In genomic region chr14:50798048-50798421, GRCh38 we compare ENCODE assay signal across 13 cellular contexts. TPM values are rescaled to one million over a fixed set of nuclear protein-coding genes. Genes with fewer than 3 reads are reported as not detected.
DNase-seq lines count a peak whose midpoint lies in the region; ATAC-seq and TF ChIP-seq lines count a peak whose summit lies in the region.
"Had no signal": no experiment of that assay in that cellular context is flagged by ENCODE, and none has a peak within 500 bp of the region (broad histone marks: within the 10 kb centered on the region; RNA-seq: fewer than 3 reads in every experiment).

No MANE protein-coding gene starts in this region.

- CTCF ChIA-PET in CD8-positive, alpha-beta T cell (lab: Charles Lee) = interaction anchor here (1.1 to 2.6 kb wide), 5 partner anchors 12 to 62 kb away, joined by 3 to 8 read pairs (median 5); no protein-coding TSS in a partner anchor

- H3K4me3 Mint-ChIP-seq in CD8-positive, alpha-beta T cell = no peak overlapping the region

- no peak for TF ChIP-seq CTCF in CD8-positive, alpha-beta T cell (IDR thresholded peaks at IDR 0.05)
- TF ChIP-seq CTCF in OCI-LY3 (IDR thresholded peaks at IDR 0.05; ENCODE audit: low read depth, low read length) = no peak
- TF ChIP-seq CTCF in colonic mucosa (IDR thresholded peaks at IDR 0.05) = no peak

- no peaks in the 10 kb centered on the region for H3K27me3 Mint-ChIP-seq in CD8-positive, alpha-beta T cell (ENCODE audit: low read depth)

- H3K4me2 ChIP-seq in OCI-LY3 (ENCODE audit: low read length) = peak overlapping the region; percentile 43

- H3K27ac ChIP-seq in CD8-positive, alpha-beta T cell (ENCODE audit: low read depth, low read length) = no peak overlapping the region
- H3K27ac ChIP-seq in OCI-LY3 (ENCODE audit: low read length) (peak overlapping the region; percentile 63), colonic mucosa (no peak overlapping the region)
- H3K27ac ChIP-seq: left lung had no signal

- H3K27ac Mint-ChIP-seq in CD8-positive, alpha-beta T cell = peak overlapping the region; percentile 70

- no peaks in the 10 kb centered on the region for H3K9me3 ChIP-seq in CD8-positive, alpha-beta T cell (ENCODE audit: low read length)
- no peaks in the 10 kb centered on the region for H3K9me3 ChIP-seq in OCI-LY3 (ENCODE audit: insufficient read depth, low read length)
- no peaks in the 10 kb centered on the region for H3K9me3 ChIP-seq in colonic mucosa
- H3K9me3 ChIP-seq: left lung had no signal

- H3K36me3 ChIP-seq in CD8-positive, alpha-beta T cell (ENCODE audit: insufficient read depth, low read length) = no peaks in the 10 kb centered on the region
- H3K36me3 ChIP-seq in OCI-LY3 (replicated peaks; ENCODE audit: low read depth, low read length) (peaks cover 36% of the 10 kb centered on the region), colonic mucosa (no peaks in the 10 kb centered on the region)

- peaks cover 5% of the 10 kb centered on the region; the same call in 1 of the 2 replicates for H4K20me1 ChIP-seq in OCI-LY3 (ENCODE audit: insufficient read depth, low read length)

- H3K4me1 Mint-ChIP-seq in CD8-positive, alpha-beta T cell (ENCODE audit: low read depth) = peaks cover 75% of the 10 kb centered on the region

- no peak overlapping the region for H2AFZ ChIP-seq in OCI-LY3 (ENCODE audit: low read depth, low read length)

- ATAC-seq in CD8-positive, alpha-beta T cell = no peak
- ATAC-seq in GM19395 (IDR thresholded peaks at IDR 0.05; ENCODE audit: unreplicated experiment) (peak; percentile 87), HG02938 (IDR thresholded peaks at IDR 0.05; ENCODE audit: unreplicated experiment) (peak; percentile 68), Right ventricle myocardium inferior (no peak), HG03457 (IDR thresholded peaks at IDR 0.05; ENCODE audit: unreplicated experiment) (no peak)
- ATAC-seq: left lung had no signal

- peaks cover 21% of the 10 kb centered on the region for H3K4me1 ChIP-seq in CD8-positive, alpha-beta T cell (ENCODE audit: insufficient read depth, low read length)
- H3K4me1 ChIP-seq in OCI-LY3 (ENCODE audit: low read length) = peaks cover 62% of the 10 kb centered on the region
- no peaks in the 10 kb centered on the region for H3K4me1 ChIP-seq in colonic mucosa

- intact Hi-C loops in CD8-positive, alpha-beta T cell (cut with DNase I, micrococcal nuclease) = no loop called here
- intact Hi-C loops in colonic mucosa (cut with DNase I) = no loop called here
- intact Hi-C loops in Right ventricle myocardium inferior (cut with DNase I) = no loop called here

- H3K27me3 ChIP-seq in CD8-positive, alpha-beta T cell (ENCODE audit: insufficient read depth, low read length) = no peaks in the 10 kb centered on the region
- H3K27me3 ChIP-seq in OCI-LY3 (ENCODE audit: low read depth, low read length) = no peaks in the 10 kb centered on the region
- H3K27me3 ChIP-seq in colonic mucosa = no peaks in the 10 kb centered on the region
- H3K27me3 ChIP-seq: left lung had no signal

- H3K4me3 ChIP-seq in CD8-positive, alpha-beta T cell (ENCODE audit: low read depth, low read length) = no peak overlapping the region
- H3K4me3 ChIP-seq in OCI-LY3 (ENCODE audit: low read length) = no peak overlapping the region
- H3K4me3 ChIP-seq in colonic mucosa = no peak overlapping the region
- H3K4me3 ChIP-seq: left lung had no signal

- H3K9ac ChIP-seq in OCI-LY3 (ENCODE audit: low read length) = peak overlapping the region; percentile 21; the same call in 1 of the 2 replicates
- H3K9ac ChIP-seq in colonic mucosa (ENCODE audit: low read depth in 2 of 2, low read length in 2 of 2) = no peak overlapping the region

- no peaks in the 10 kb centered on the region for H3K9me3 Mint-ChIP-seq in CD8-positive, alpha-beta T cell

- peaks cover 50% of the 10 kb centered on the region for H3K79me2 ChIP-seq in OCI-LY3 (ENCODE audit: low read length)

- H3K36me3 Mint-ChIP-seq in CD8-positive, alpha-beta T cell = peaks cover 61% of the 10 kb centered on the region

- DNase-seq in CD8-positive, alpha-beta T cell = no peak
- no peak for DNase-seq in colonic mucosa
- DNase-seq in Right ventricle myocardium inferior (ENCODE audit: missing footprints) = no peak
- DNase-seq in activated CD8-positive, alpha-beta memory T cell treated with anti-CD3 and anti-CD28 coated beads, Interleukin-2, amount 50 U/mL, for 48 hours = no peak
- DNase-seq: activated CD4-positive, alpha-beta T cell treated with anti-CD3 and anti-CD28 coated beads for 4 hours; aorta; left lung; NK-92 treated with Interleukin-12 subunit alpha and Interleukin-12 subunit beta, amount 100 ng/mL, for 24 hours; stimulated activated naive CD4-positive, alpha-beta T cell had no signal

- POLR2A ChIA-PET in CD8-positive, alpha-beta T cell (lab: Charles Lee) = interaction anchor here (1.9 to 2.1 kb wide), 2 partner anchors 10 to 32 kb away, joined by 5 to 6 read pairs; no protein-coding TSS in a partner anchor

RNA-seq across cellular contexts. Expression of gene NIN, which starts 32.9 kb away (rescaled TPM):
- total RNA-seq in CD8-positive, alpha-beta T cell = 100 to 1,000 TPM; 121 to 132 TPM
- total RNA-seq in colonic mucosa (10 to 100 TPM; 13.7 to 19.8 TPM), Right ventricle myocardium inferior (22.2 TPM)

Comparison
In these comparisons a context has a peak if more than half of its experiments do, and no peak if none do; other contexts are left out.
1. ATAC-seq: peak in GM19395 (single experiment) and HG02938 (single experiment); none in CD8-positive, alpha-beta T cell (single experiment), Right ventricle myocardium inferior (single experiment) and HG03457 (single experiment).